In the genomic region with DNA sequence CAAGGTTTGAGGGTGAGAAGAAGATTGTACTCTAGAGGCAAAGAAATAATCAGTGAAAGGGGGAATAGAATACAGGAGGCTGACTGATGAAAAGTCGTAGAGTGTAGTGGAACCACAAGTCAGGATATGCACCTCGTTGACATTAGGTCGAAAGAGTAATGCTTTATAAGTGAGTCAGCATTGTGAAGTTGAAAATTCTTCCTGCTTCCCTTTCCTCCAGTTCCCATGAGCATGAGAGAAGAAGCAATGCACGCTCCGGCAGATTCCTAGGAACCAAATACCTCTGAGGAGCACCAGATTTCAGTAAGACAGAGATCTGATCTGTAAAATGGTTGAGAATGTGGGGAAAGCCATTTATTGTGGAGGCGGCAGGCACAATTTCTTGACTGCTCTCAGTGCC, we compare ENCODE assay signal across 14 cellular contexts. TPM values are rescaled to one million over a fixed set of nuclear protein-coding genes. Genes with fewer than 3 reads are reported as not detected.
DNase-seq lines count a peak whose midpoint lies in the region; FAIRE-seq and TF ChIP-seq lines count a peak whose summit lies in the region.
"Had no signal": no experiment of that assay in that cellular context is flagged by ENCODE, and none has a peak within 500 bp of the region (broad histone marks: within the 10 kb centered on the region; RNA-seq: fewer than 3 reads in every experiment).

No MANE protein-coding gene starts in this region.

- H4K20me1 ChIP-seq in osteoblast (ENCODE audit: insufficient read depth, low read length), result no peaks in the 10 kb centered on the region

- H3K27me3 ChIP-seq in osteoblast (ENCODE audit: insufficient read depth, low read length), result no peaks in the 10 kb centered on the region
- H3K27me3 ChIP-seq in thyroid gland, result no peaks in the 10 kb centered on the region
- H3K27me3 ChIP-seq in small intestine (ENCODE audit: control insufficient read depth in 2 of 2, insufficient read depth in 2 of 2, low read length in 2 of 2), result no peaks in the 10 kb centered on the region

- peak overlapping the region; percentile 36 for H3K4me2 ChIP-seq in osteoblast (ENCODE audit: insufficient read depth, low read length)

- DNase-seq in EH (ENCODE audit: low read depth) (peak; percentile 81), RWPE1 (ENCODE audit: low spot score) (peak; percentile 25), fibroblast of mammary gland (ENCODE audit: low read depth) (peak; percentile 74), osteoblast (ENCODE audit: insufficient read length, low spot score, missing footprints) (peak; percentile 71), T-helper 9 cell (no peak), thyroid gland (no peak), small intestine (no peak)
- DNase-seq in stimulated activated CD4-positive, alpha-beta T cell treated with anti-CD3 and anti-CD28 coated beads, Interleukin-12 subunit alpha, Interleukin-12 subunit beta, amount 100 ng/mL, for 4 hours, result no peak
- DNase-seq: activated CD4-positive, alpha-beta T cell treated with anti-CD3 and anti-CD28 coated beads for 48 hours; GF-D8; NCI-H2171 treated with DMSO at 0.1 percent for 48 hours; stimulated activated naive CD4-positive, alpha-beta T cell treated with Interleukin-2 at 50 U/mL for 16 hours had no signal

- peak overlapping the region; percentile 52 for H2AFZ ChIP-seq in osteoblast (ENCODE audit: low read length)

- no peaks in the 10 kb centered on the region for H3K36me3 ChIP-seq in osteoblast (ENCODE audit: insufficient read depth, low read length)
- H3K36me3 ChIP-seq in thyroid gland, result no peaks in the 10 kb centered on the region
- no peaks in the 10 kb centered on the region for H3K36me3 ChIP-seq in small intestine (ENCODE audit: control insufficient read depth in 2 of 2, insufficient read depth in 2 of 2, low read length in 2 of 2)

- intact Hi-C loops in thyroid gland (cut with DNase I), result no loop called here

- POLR2A ChIA-PET in RWPE1 (lab: Yijun Ruan, JAX; ENCODE audit: low non-redundant PET), result no interaction called here

- H3K27ac ChIP-seq in RWPE1 (no peak overlapping the region), osteoblast (ENCODE audit: low read depth, low read length) (peak overlapping the region; percentile 57), thyroid gland (no peak overlapping the region), small intestine (ENCODE audit: low read depth in 1 of 2, low read length in 1 of 2) (no peak overlapping the region)

- H3K79me2 ChIP-seq in osteoblast (ENCODE audit: insufficient read depth, low read length), result no peaks in the 10 kb centered on the region

- H3K4me3 ChIP-seq in fibroblast of mammary gland (ENCODE audit: control insufficient read depth, low read depth, low read length) (no peak overlapping the region), osteoblast (ENCODE audit: insufficient read depth, low read length) (no peak overlapping the region), thyroid gland (replicated peaks in 1 of 3) (no peak overlapping the region), small intestine (ENCODE audit: low read depth in 1 of 2, low read length in 2 of 2) (no peak overlapping the region)

- H3K4me1 ChIP-seq in osteoblast (ENCODE audit: insufficient read depth, low read length) (peaks cover 10% of the 10 kb centered on the region), thyroid gland (peaks cover 0 to 4% of the 10 kb centered on the region in 2 donors), small intestine (ENCODE audit: control insufficient read depth in 2 of 2, insufficient read depth in 1 of 2, low read depth in 1 of 2, low read length in 1 of 2) (no peaks in the 10 kb centered on the region)

- no peak for TF ChIP-seq POLR2A in thyroid gland (IDR thresholded peaks at IDR 0.05)

- TF ChIP-seq CTCF in RWPE1 (conservative IDR thresholded peaks at IDR 0.05; ENCODE audit: low read depth), result no peak
- TF ChIP-seq CTCF in fibroblast of mammary gland (conservative IDR thresholded peaks at IDR 0.05; ENCODE audit: control insufficient read depth, insufficient read depth, low read depth, low read length), result no peak
- no peak for TF ChIP-seq CTCF in osteoblast (IDR thresholded peaks at IDR 0.05; ENCODE audit: extremely low read depth, low read depth, low read length)
- TF ChIP-seq CTCF in thyroid gland (IDR thresholded peaks at IDR 0.05), result no peak

- WGBS in thyroid gland, 2 donors, result 59 to 64% methylated on average over 6 of the region's 6 CpGs
- 60 to 70% (median 64%) methylated on average over 6 of the region's 6 CpGs for WGBS in small intestine, 3 donors

- CTCF ChIA-PET in RWPE1 (lab: Yijun Ruan, JAX), result interaction anchor here (0.5 kb wide), 1 partner anchor 518 kb away, joined by 3 read pairs; no protein-coding TSS in a partner anchor

- H3K9me3 ChIP-seq in osteoblast (ENCODE audit: low read depth, low read length) (no peaks in the 10 kb centered on the region), thyroid gland (no peaks in the 10 kb centered on the region), small intestine (ENCODE audit: control insufficient read depth, low read depth) (no peaks in the 10 kb centered on the region)

- FAIRE-seq in small intestine (lab: Jason Lieb, UNC), result no peak

RNA-seq across cellular contexts. Expression of a gene that starts 16.5 kb away (rescaled TPM):
- not detected in 2 replicates for total RNA-seq in osteoblast
- total RNA-seq in thyroid gland, result under 1 TPM in 1 of 4 donors, not detected in 3; 0.27 TPM
- not detected for polyA plus RNA-seq in small intestine
- total RNA-seq: activated T-helper 17 cell treated with anti-CD3 and anti-CD28 coated beads, Interleukin-2, amount 50 U/mL, for 72 hours; mesothelial cell of epicardium had no signal

Comparison
In these comparisons a context has a peak if more than half of its experiments do, and no peak if none do; other contexts are left out.
1. DNase-seq: peak in EH (single experiment), RWPE1 (single experiment), fibroblast of mammary gland (single experiment) and osteoblast (single experiment); none in T-helper 9 cell (single experiment), stimulated activated CD4-positive, alpha-beta T cell treated with anti-CD3 and anti-CD28 coated beads, Interleukin-12 subunit alpha, Interleukin-12 subunit beta, amount 100 ng/mL, for 4 hours (single experiment), thyroid gland (0 of 2) and small intestine (single experiment).